In genomic region chr9:93391898-93392297, GRCh38 we compare ENCODE assay signal across 25 cellular contexts. TPM values are rescaled to one million over a fixed set of nuclear protein-coding genes. Genes with fewer than 3 reads are reported as not detected.
DNase-seq lines count a peak whose midpoint lies in the region; ATAC-seq, FAIRE-seq and TF ChIP-seq lines count a peak whose summit lies in the region.
"Had no signal": no experiment of that assay in that cellular context is flagged by ENCODE, and none has a peak within 500 bp of the region (broad histone marks: within the 10 kb centered on the region; RNA-seq: fewer than 3 reads in every experiment).

No MANE protein-coding gene starts in this region.

- H3K9ac ChIP-seq in OCI-LY1 (ENCODE audit: low read length) (no peak overlapping the region), endodermal cell (ENCODE audit: extremely low read depth, low read length, poor library complexity, severe bottlenecking) (no peak overlapping the region)
- H3K9ac ChIP-seq: BLaER1 had no signal

- H3K9me2 ChIP-seq in GM23338 (ENCODE audit: insufficient read depth) (no peaks in the 10 kb centered on the region), OCI-LY1 (ENCODE audit: low read depth, low read length) (no peaks in the 10 kb centered on the region)

- TF ChIP-seq CTCF in GM23338 (conservative IDR thresholded peaks at IDR 0.05; ENCODE audit: low read depth in 2 of 2) (peak; percentile 18 to 46; a peak in 3 of 4 replicates), OCI-LY1 (IDR thresholded peaks at IDR 0.05; ENCODE audit: low read length) (peak; percentile 12; the same call in 1 of the 2 replicates), endodermal cell (conservative IDR thresholded peaks at IDR 0.05) (peak; percentile 48)

- WGBS in endodermal cell (ENCODE audit: insufficient coverage in 1 of 2, insufficient read length in 1 of 2), 2 experiments, result 88 to 100% methylated on average over 3 to 6 of the region's 6 CpGs
- WGBS in small intestine, 3 donors, result 51 to 75% (median 68%) methylated on average over 6 of the region's 6 CpGs

- no peak overlapping the region for H3K4me3 ChIP-seq in GM23338
- no peak overlapping the region for H3K4me3 ChIP-seq in OCI-LY1 (ENCODE audit: low read depth, low read length, poor library complexity, severe bottlenecking)
- H3K4me3 ChIP-seq in endodermal cell (ENCODE audit: low read length), result no peak overlapping the region
- no peak overlapping the region for H3K4me3 ChIP-seq in small intestine (ENCODE audit: low read depth in 1 of 2, low read length in 2 of 2)
- H3K4me3 ChIP-seq: BLaER1, HAP-1 had no signal

- H3K9me3 Mint-ChIP-seq in GM23338 (no peaks in the 10 kb centered on the region), endodermal cell (no peaks in the 10 kb centered on the region)
- H3K9me3 Mint-ChIP-seq: CD4-positive, alpha-beta T cell; HFFc6 had no signal

- H3K79me2 ChIP-seq in GM23338 (replicated peaks; ENCODE audit: insufficient read depth) (no peaks in the 10 kb centered on the region), OCI-LY1 (ENCODE audit: insufficient read depth, low read length) (no peaks in the 10 kb centered on the region)

- no peak overlapping the region for H2AFZ ChIP-seq in GM23338
- H2AFZ ChIP-seq in OCI-LY1 (ENCODE audit: low read length), result no peak overlapping the region

- peaks cover 3% of the 10 kb centered on the region; the same call in 1 of the 2 replicates for H3K4me1 ChIP-seq in GM23338 (ENCODE audit: insufficient read depth)
- no peaks in the 10 kb centered on the region for H3K4me1 ChIP-seq in OCI-LY1 (ENCODE audit: insufficient read depth, low read length, severe bottlenecking)
- H3K4me1 ChIP-seq in endodermal cell (ENCODE audit: control insufficient read depth, insufficient read depth, low read length), result no peaks in the 10 kb centered on the region
- H3K4me1 ChIP-seq in small intestine (ENCODE audit: control insufficient read depth in 2 of 2, insufficient read depth in 1 of 2, low read depth in 1 of 2, low read length in 1 of 2), result peaks cover 0 to 3% of the 10 kb centered on the region in 2 donors
- H3K4me1 ChIP-seq: BLaER1, HAP-1 had no signal

- H4K20me1 ChIP-seq in GM23338 (replicated peaks; ENCODE audit: insufficient read depth) (no peaks in the 10 kb centered on the region), OCI-LY1 (ENCODE audit: insufficient read depth, low read length) (no peaks in the 10 kb centered on the region)
- H4K20me1 ChIP-seq: BLaER1 had no signal

- H3K36me3 ChIP-seq in GM23338 (ENCODE audit: insufficient read depth) (no peaks in the 10 kb centered on the region), OCI-LY1 (ENCODE audit: insufficient read depth, low read length) (no peaks in the 10 kb centered on the region), endodermal cell (ENCODE audit: control insufficient read depth, insufficient read depth, low read length) (no peaks in the 10 kb centered on the region), small intestine (ENCODE audit: control insufficient read depth in 2 of 2, insufficient read depth in 2 of 2, low read length in 2 of 2) (no peaks in the 10 kb centered on the region)
- H3K36me3 ChIP-seq: BLaER1, HAP-1 had no signal

- peaks cover 2% of the 10 kb centered on the region for H3K27me3 Mint-ChIP-seq in GM23338 (ENCODE audit: insufficient read depth, low read depth, poor library complexity)
- H3K27me3 Mint-ChIP-seq in endodermal cell (ENCODE audit: insufficient read depth), result peaks cover 1% of the 10 kb centered on the region
- H3K27me3 Mint-ChIP-seq: CD4-positive, alpha-beta T cell had no signal

- no peak overlapping the region for H3K4me2 ChIP-seq in GM23338
- no peak overlapping the region for H3K4me2 ChIP-seq in OCI-LY1 (ENCODE audit: low read length)
- H3K4me2 ChIP-seq: BLaER1 had no signal

- no peak for FAIRE-seq in small intestine (lab: Jason Lieb, UNC)
- FAIRE-seq: A204.1, D721Med, GM18507 had no signal

- H3F3A ChIP-seq in GM23338 (replicated peaks; ENCODE audit: low read depth) (no peaks in the 10 kb centered on the region), OCI-LY1 (ENCODE audit: insufficient read depth, low read length) (no peaks in the 10 kb centered on the region)

- ATAC-seq in GM23338 (no peak; the same call in 1 of the 3 replicates), HG03439 (IDR thresholded peaks at IDR 0.05; ENCODE audit: unreplicated experiment) (no peak), HG03460 (IDR thresholded peaks at IDR 0.05; ENCODE audit: unreplicated experiment) (no peak)

- H3K27ac Mint-ChIP-seq in GM23338 (no peak overlapping the region), endodermal cell (no peak overlapping the region)
- H3K27ac Mint-ChIP-seq: CD4-positive, alpha-beta T cell; HFFc6 had no signal

- H3K4me3 Mint-ChIP-seq in GM23338, result no peak overlapping the region
- no peak overlapping the region for H3K4me3 Mint-ChIP-seq in endodermal cell
- H3K4me3 Mint-ChIP-seq: CD4-positive, alpha-beta T cell; HFFc6 had no signal

- no peaks in the 10 kb centered on the region for H3K27me3 ChIP-seq in GM23338 (ENCODE audit: insufficient read depth)
- H3K27me3 ChIP-seq in OCI-LY1 (ENCODE audit: insufficient read depth, low read length), result no peaks in the 10 kb centered on the region
- H3K27me3 ChIP-seq in endodermal cell (ENCODE audit: control insufficient read depth, insufficient read depth, low read length, poor library complexity, severe bottlenecking), result no peaks in the 10 kb centered on the region
- H3K27me3 ChIP-seq in small intestine (ENCODE audit: control insufficient read depth in 2 of 2, insufficient read depth in 2 of 2, low read length in 2 of 2), result no peaks in the 10 kb centered on the region
- H3K27me3 ChIP-seq: BLaER1 had no signal

- DNase-seq in GM23338 (ENCODE audit: low spot score) (peak; percentile 13), endodermal cell (no peak), small intestine (peak; percentile 86)
- DNase-seq in activated naive CD4-positive, alpha-beta T cell (lab: John Stamatoyannopoulos, UW), result no peak
- DNase-seq: CD4-positive, alpha-beta T cell; HFFc6; Karpas-422; NCI-H1105; NCI-H146; NCI-H1930; NCI-H446; NCI-H524 treated with DMSO at 0.1 percent for 48 hours; NCI-H774; NK-92 treated with Interleukin-12 subunit alpha and Interleukin-12 subunit beta, amount 100 ng/mL, for 24 hours; SHP77 treated with DMSO at 0.1 percent for 48 hours had no signal

- no peaks in the 10 kb centered on the region for H3K36me3 Mint-ChIP-seq in GM23338 (ENCODE audit: low read depth)
- no peaks in the 10 kb centered on the region for H3K36me3 Mint-ChIP-seq in endodermal cell (ENCODE audit: low read depth)

- no peak overlapping the region for H3K27ac ChIP-seq in GM23338 (ENCODE audit: low read depth)
- no peak overlapping the region for H3K27ac ChIP-seq in OCI-LY1 (ENCODE audit: low read depth, low read length, poor library complexity, severe bottlenecking)
- no peak overlapping the region for H3K27ac ChIP-seq in endodermal cell (ENCODE audit: low read depth, low read length)
- H3K27ac ChIP-seq in small intestine (ENCODE audit: low read depth in 1 of 2, low read length in 1 of 2), result no peak overlapping the region
- H3K27ac ChIP-seq: BLaER1, HL-60, RWPE1 had no signal

- no peaks in the 10 kb centered on the region for H3K9me3 ChIP-seq in OCI-LY1 (ENCODE audit: low read length)
- no peaks in the 10 kb centered on the region for H3K9me3 ChIP-seq in endodermal cell (ENCODE audit: control insufficient read depth, low read length)
- H3K9me3 ChIP-seq in small intestine (ENCODE audit: control insufficient read depth, low read depth), result no peaks in the 10 kb centered on the region
- H3K9me3 ChIP-seq: BLaER1, HAP-1 had no signal

- H3K4me1 Mint-ChIP-seq in GM23338, result peaks cover 8% of the 10 kb centered on the region; the same call in 2 of the 3 replicates
- no peaks in the 10 kb centered on the region for H3K4me1 Mint-ChIP-seq in endodermal cell

TF ChIP-seq in GM23338, 12 proteins besides CTCF, POLR2A, EP300 and RAD21:
- no peak for TF ChIP-seq ZNF114 (CRISPR knock-in tag; IDR thresholded peaks at IDR 0.05)
- TF ChIP-seq CREB1 (CRISPR knock-in tag; IDR thresholded peaks at IDR 0.05; ENCODE audit: low read depth), result no peak
- TF ChIP-seq POLR2AphosphoS5 (IDR thresholded peaks at IDR 0.05; ENCODE audit: low read depth), result no peak
- no peak for TF ChIP-seq REST (IDR thresholded peaks at IDR 0.05; ENCODE audit: unreplicated experiment)

RNA-seq across cellular contexts. Expression of gene FAM120A, which starts 59.6 kb away (rescaled TPM):
- total RNA-seq in GM23338 (2014; rRNA removed; shearing (Covaris generic)), result 47.9 and 52.5 TPM in 2 replicates
- polyA plus RNA-seq in GM23338 (2016; fragmentation: Nextera tagmentation; extraction: Ambion mirVana) (28.2 and 29.9 TPM in 2 replicates), small intestine (10 to 100 TPM; 36.2 to 82.9 (median 48.3) TPM)
- total RNA-seq in endodermal cell, result 10 to 100 TPM; 38.3 to 46.1 TPM
- polyA plus RNA-seq in endodermal cell (2013, experiment 1 of 2), result 29.2 TPM
- 27.1 TPM for polyA plus RNA-seq in endodermal cell (2013, experiment 2 of 2)

Comparison
In these comparisons a context has a peak if more than half of its experiments do, and no peak if none do; other contexts are left out.
1. DNase-seq: peak in GM23338 (single experiment) and small intestine (single experiment); none in endodermal cell (single experiment) and activated naive CD4-positive, alpha-beta T cell (0 of 4).
2. Peak in every context shown above with its lines, with median percentiles within 50 percentile points of each other: CTCF ChIP-seq.